Comparison of ENCODE assay signal across 1 cellular context in genomic region chr4:54017974-54018373, GRCh38.
TF ChIP-seq lines count a peak whose summit lies in the region.

No MANE protein-coding gene starts in this region.

TF ChIP-seq in GM23338, 12 proteins besides CTCF, POLR2A, EP300 and RAD21 (continued from another document):
- no peak for TF ChIP-seq REST (IDR thresholded peaks at IDR 0.05; ENCODE audit: unreplicated experiment)
- no peak for TF ChIP-seq NANOG (IDR thresholded peaks at IDR 0.05; ENCODE audit: borderline replicate concordance)
- no peak for TF ChIP-seq EZH2phosphoT487 (IDR thresholded peaks at IDR 0.05; ENCODE audit: unreplicated experiment)
- no peak for TF ChIP-seq EZH2 (IDR thresholded peaks at IDR 0.05; ENCODE audit: low read depth, unreplicated experiment)
- TF ChIP-seq CREB1 (CRISPR knock-in tag; IDR thresholded peaks at IDR 0.05; ENCODE audit: low read depth), result no peak
- TF ChIP-seq STAT1 (IDR thresholded peaks at IDR 0.05; ENCODE audit: unreplicated experiment), result no peak
- TF ChIP-seq, protein P1, sequence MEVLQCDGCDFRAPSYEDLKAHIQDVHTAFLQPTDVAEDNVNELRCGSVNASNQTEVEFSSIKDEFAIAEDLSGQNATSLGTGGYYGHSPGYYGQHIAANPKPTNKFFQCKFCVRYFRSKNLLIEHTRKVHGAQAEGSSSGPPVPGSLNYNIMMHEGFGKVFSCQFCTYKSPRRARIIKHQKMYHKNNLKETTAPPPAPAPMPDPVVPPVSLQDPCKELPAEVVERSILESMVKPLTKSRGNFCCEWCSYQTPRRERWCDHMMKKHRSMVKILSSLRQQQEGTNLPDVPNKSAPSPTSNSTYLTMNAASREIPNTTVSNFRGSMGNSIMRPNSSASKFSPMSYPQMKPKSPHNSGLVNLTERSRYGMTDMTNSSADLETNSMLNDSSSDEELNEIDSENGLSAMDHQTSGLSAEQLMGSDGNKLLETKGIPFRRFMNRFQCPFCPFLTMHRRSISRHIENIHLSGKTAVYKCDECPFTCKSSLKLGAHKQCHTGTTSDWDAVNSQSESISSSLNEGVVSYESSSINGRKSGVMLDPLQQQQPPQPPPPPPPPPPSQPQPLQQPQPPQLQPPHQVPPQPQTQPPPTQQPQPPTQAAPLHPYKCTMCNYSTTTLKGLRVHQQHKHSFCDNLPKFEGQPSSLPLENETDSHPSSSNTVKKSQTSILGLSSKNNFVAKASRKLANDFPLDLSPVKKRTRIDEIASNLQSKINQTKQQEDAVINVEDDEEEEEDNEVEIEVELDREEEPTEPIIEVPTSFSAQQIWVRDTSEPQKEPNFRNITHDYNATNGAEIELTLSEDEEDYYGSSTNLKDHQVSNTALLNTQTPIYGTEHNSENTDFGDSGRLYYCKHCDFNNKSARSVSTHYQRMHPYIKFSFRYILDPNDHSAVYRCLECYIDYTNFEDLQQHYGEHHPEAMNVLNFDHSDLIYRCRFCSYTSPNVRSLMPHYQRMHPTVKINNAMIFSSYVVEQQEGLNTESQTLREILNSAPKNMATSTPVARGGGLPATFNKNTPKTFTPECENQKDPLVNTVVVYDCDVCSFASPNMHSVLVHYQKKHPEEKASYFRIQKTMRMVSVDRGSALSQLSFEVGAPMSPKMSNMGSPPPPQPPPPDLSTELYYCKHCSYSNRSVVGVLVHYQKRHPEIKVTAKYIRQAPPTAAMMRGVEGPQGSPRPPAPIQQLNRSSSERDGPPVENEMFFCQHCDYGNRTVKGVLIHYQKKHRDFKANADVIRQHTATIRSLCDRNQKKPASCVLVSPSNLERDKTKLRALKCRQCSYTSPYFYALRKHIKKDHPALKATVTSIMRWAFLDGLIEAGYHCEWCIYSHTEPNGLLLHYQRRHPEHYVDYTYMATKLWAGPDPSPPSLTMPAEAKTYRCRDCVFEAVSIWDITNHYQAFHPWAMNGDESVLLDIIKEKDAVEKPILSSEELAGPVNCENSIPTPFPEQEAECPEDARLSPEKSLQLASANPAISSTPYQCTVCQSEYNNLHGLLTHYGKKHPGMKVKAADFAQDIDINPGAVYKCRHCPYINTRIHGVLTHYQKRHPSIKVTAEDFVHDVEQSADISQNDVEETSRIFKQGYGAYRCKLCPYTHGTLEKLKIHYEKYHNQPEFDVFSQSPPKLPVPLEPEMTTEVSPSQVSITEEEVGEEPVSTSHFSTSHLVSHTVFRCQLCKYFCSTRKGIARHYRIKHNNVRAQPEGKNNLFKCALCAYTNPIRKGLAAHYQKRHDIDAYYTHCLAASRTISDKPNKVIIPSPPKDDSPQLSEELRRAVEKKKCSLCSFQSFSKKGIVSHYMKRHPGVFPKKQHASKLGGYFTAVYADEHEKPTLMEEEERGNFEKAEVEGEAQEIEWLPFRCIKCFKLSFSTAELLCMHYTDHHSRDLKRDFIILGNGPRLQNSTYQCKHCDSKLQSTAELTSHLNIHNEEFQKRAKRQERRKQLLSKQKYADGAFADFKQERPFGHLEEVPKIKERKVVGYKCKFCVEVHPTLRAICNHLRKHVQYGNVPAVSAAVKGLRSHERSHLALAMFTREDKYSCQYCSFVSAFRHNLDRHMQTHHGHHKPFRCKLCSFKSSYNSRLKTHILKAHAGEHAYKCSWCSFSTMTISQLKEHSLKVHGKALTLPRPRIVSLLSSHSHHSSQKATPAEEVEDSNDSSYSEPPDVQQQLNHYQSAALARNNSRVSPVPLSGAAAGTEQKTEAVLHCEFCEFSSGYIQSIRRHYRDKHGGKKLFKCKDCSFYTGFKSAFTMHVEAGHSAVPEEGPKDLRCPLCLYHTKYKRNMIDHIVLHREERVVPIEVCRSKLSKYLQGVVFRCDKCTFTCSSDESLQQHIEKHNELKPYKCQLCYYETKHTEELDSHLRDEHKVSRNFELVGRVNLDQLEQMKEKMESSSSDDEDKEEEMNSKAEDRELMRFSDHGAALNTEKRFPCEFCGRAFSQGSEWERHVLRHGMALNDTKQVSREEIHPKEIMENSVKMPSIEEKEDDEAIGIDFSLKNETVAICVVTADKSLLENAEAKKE (CRISPR knock-in tag; IDR thresholded peaks at IDR 0.05), result no peak
